6 cellular contexts compared by ENCODE assay signal in the genomic region with DNA sequence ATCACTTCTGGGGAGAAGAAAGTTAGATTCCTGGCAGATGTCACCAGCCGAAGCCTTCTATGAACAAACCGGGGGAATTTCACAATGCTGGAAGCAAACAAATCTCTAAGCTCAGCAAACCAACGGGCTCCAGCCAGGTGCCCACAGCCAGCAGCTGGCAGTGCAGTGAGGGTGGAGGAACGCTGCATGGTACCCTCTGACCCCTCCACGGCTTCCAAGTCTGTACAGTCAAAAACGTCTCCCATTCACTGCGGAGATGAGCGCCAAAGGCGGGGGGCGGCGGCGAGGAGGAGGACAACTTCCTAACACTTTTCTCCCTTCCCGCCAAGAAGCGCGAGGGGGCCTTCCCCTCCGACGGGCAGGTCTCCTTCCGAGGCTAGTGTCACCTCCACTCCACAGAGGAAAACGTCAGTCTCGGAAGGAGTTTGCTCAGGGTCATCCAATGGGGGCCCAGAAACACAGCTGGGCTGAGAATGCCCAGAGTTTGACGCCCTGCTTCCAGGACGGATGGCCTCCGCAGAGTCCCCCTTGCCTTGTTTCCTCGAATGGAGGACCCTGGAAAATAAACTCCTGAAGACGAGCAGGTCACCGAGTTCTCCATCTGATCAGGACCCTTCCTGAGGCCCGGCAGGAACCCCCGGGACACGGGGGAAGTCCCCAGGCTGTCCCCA.
DNase-seq lines count a peak whose midpoint lies in the region; ATAC-seq and TF ChIP-seq lines count a peak whose summit lies in the region.

No MANE protein-coding gene starts in this region.

- no peaks in the 10 kb centered on the region for H3K9me3 ChIP-seq in DND-41 (ENCODE audit: insufficient read depth, low read length, severe bottlenecking)
- H3K9me3 ChIP-seq in Loucy (ENCODE audit: insufficient read depth, low read depth, low read length): no peaks in the 10 kb centered on the region

- DNase-seq in DND-41 (peak; percentile 63), retinal pigment epithelial cell (ENCODE audit: low read depth) (no peak), D341Med (ENCODE audit: low spot score) (no peak)
- peak; percentile 21 for DNase-seq in effector CD8-positive, alpha-beta T cell (lab: John Stamatoyannopoulos, UW)

- peaks cover 45% of the 10 kb centered on the region for H3K4me1 ChIP-seq in DND-41 (ENCODE audit: insufficient read depth, low read length)
- peaks cover 10% of the 10 kb centered on the region for H3K4me1 ChIP-seq in Loucy (ENCODE audit: insufficient read depth, low read length, poor library complexity, severe bottlenecking)

- no peak for TF ChIP-seq CTCF in DND-41 (IDR thresholded peaks at IDR 0.05; ENCODE audit: borderline replicate concordance, extremely low read depth, low read length, poor library complexity, severe bottlenecking)
- no peak for TF ChIP-seq CTCF in Loucy (conservative IDR thresholded peaks at IDR 0.05; ENCODE audit: low read length)
- no peak for TF ChIP-seq CTCF in retinal pigment epithelial cell (conservative IDR thresholded peaks at IDR 0.05; ENCODE audit: low read depth, low read length)

- H3K4me3 ChIP-seq in DND-41 (ENCODE audit: low read depth in 1 of 2, low read length in 2 of 2): peak overlapping the region; percentile 70 to 97
- peak overlapping the region; percentile 80 for H3K4me3 ChIP-seq in Loucy (ENCODE audit: low read length, poor library complexity, severe bottlenecking)
- peak overlapping the region; percentile 76 for H3K4me3 ChIP-seq in retinal pigment epithelial cell (ENCODE audit: low read length)

- ATAC-seq in DND-41 (ENCODE audit: insufficient read depth, low read depth) (peak; percentile 18; the same call in 1 of the 3 replicates), HG03342 (IDR thresholded peaks at IDR 0.05; ENCODE audit: unreplicated experiment) (no peak)

- H3K79me2 ChIP-seq in DND-41 (ENCODE audit: insufficient read depth, low read length) (peaks cover 69% of the 10 kb centered on the region), Loucy (ENCODE audit: insufficient read depth, low read length) (peaks cover 49% of the 10 kb centered on the region)

- H2AFZ ChIP-seq in DND-41 (ENCODE audit: low read depth, low read length) (peak overlapping the region; percentile 73), Loucy (ENCODE audit: low read length) (no peak overlapping the region)

- peak overlapping the region; percentile 95 for H3K9ac ChIP-seq in DND-41 (ENCODE audit: low read depth, low read length)
- peak overlapping the region; percentile 82 for H3K9ac ChIP-seq in Loucy (ENCODE audit: low read depth, low read length, poor library complexity, severe bottlenecking)

- H3K27me3 ChIP-seq in DND-41 (ENCODE audit: insufficient read depth, low read length, poor library complexity) (no peaks in the 10 kb centered on the region), Loucy (ENCODE audit: insufficient read depth, low read length, poor library complexity, severe bottlenecking) (no peaks in the 10 kb centered on the region)

- H3K4me2 ChIP-seq in DND-41 (ENCODE audit: insufficient read depth, low read length) (peak overlapping the region; percentile 89), Loucy (ENCODE audit: low read depth, low read length, poor library complexity, severe bottlenecking) (peak overlapping the region; percentile 95)

- peak overlapping the region; percentile 80 for H3K27ac ChIP-seq in DND-41 (ENCODE audit: low read length)

- no peaks in the 10 kb centered on the region for H3F3A ChIP-seq in Loucy (ENCODE audit: low read depth)

- peaks cover 56% of the 10 kb centered on the region for H4K20me1 ChIP-seq in DND-41 (ENCODE audit: insufficient read depth, low read length)
- peaks cover 17% of the 10 kb centered on the region for H4K20me1 ChIP-seq in Loucy (ENCODE audit: insufficient read depth, low read length, poor library complexity, severe bottlenecking)

- peaks cover 42% of the 10 kb centered on the region for H3K36me3 ChIP-seq in DND-41 (ENCODE audit: insufficient read depth, low read length)
- H3K36me3 ChIP-seq in Loucy (ENCODE audit: insufficient read depth, low read length): no peaks in the 10 kb centered on the region

- no peaks in the 10 kb centered on the region for H3K9me2 ChIP-seq in Loucy (replicated peaks; ENCODE audit: low read depth, low read length)

Comparison
In these comparisons a context has a peak if more than half of its experiments do, and no peak if none do; other contexts are left out.
1. DNase-seq: peak in DND-41 (single experiment) and effector CD8-positive, alpha-beta T cell (single experiment); none in retinal pigment epithelial cell (single experiment) and D341Med (single experiment).
2. Peak in every context shown above with its lines, with median percentiles within 50 percentile points of each other: H3K4me3 ChIP-seq.